In the genomic region with DNA sequence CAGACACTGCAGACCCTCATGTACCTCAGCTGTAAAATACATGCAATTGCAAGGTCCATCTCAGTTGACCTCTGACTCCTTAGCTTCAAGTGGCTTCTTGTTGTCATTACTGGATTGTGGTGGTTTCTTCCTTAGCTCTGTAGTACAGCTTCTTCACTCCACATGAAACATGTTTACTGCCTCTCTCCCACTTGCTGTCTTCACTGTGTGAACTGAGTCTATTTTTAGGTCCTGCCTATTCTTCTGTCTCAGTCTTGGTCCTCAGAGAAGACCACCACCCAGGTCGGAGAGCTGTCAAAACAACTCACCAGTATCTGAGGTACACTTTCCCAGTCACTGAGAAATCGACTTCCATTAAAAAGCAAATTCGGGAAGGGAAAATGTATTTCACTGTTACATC, we compare ENCODE assay signal across 18 cellular contexts. TPM values are rescaled to one million over a fixed set of nuclear protein-coding genes. Genes with fewer than 3 reads are reported as not detected.
"Had no signal": no experiment of that assay in that cellular context is flagged by ENCODE, and none has a peak within 500 bp of the region (broad histone marks: within the 10 kb centered on the region; RNA-seq: fewer than 3 reads in every experiment).

No MANE protein-coding gene starts in this region.

- H3K27ac ChIP-seq: RWPE1 had no signal

- H3K27me3 ChIP-seq: MG63 had no signal

- DNase-seq: Karpas-422, KG1, MG63, NCI-H1092, NCI-H1105 treated with DMSO at 0.1 percent for 48 hours, NCI-H1417 treated with DMSO at 0.1 percent for 48 hours, NCI-H1694 treated with DMSO at 0.1 percent for 48 hours, NCI-H1930, NCI-H2081, NCI-H2107, NCI-H2227 treated with DMSO at 0.1 percent for 48 hours, NCI-H524, NCI-H526 treated with DMSO at 0.1 percent for 48 hours, NCI-H774, SHP77, SK-N-SH had no signal

- H3K4me3 ChIP-seq: MG63 had no signal

- H3K9me3 ChIP-seq: SK-N-SH had no signal

- H3K9ac ChIP-seq: SK-N-SH had no signal

- H3K36me3 ChIP-seq: MG63 had no signal

- H3K4me2 ChIP-seq: SK-N-SH had no signal

- H3K9me2 ChIP-seq: SK-N-SH had no signal

RNA-seq across cellular contexts. Expression of gene EYA4, which starts 50.2 kb away (rescaled TPM):
- total RNA-seq: HT-29 had no signal
